8 cellular contexts compared by ENCODE assay signal in the genomic region with DNA sequence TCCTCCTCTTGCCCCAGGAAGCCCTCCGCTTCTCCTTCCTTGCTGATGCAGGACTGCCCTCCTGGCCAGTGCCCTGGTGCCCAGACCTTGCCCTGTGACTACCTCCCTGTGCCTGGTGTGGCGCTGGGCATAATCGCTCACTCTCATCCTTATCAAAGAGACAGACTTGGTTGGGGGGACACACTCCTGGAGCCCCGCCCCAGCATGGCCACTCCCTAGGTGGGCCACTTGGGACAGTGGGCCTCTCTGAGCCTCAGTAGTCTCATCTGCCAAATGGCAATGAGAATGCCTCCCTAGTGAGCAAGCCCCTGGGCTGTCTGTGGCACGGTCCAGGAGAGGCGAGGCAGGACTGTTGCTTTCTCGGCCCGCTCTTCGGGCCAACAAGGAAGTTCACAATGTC.
"Had no signal": no experiment of that assay in that cellular context is flagged by ENCODE, and none has a peak within 500 bp of the region (broad histone marks: within the 10 kb centered on the region; RNA-seq: fewer than 3 reads in every experiment).

No MANE protein-coding gene starts in this region.

- ATAC-seq: HCT116, K562 had no signal

- H3K9me3 Mint-ChIP-seq: HFFc6 had no signal

- H3K4me1 ChIP-seq: HAP-1 had no signal

- H3K9me3 ChIP-seq: HAP-1 had no signal

- H2AFZ ChIP-seq: GM23248 had no signal

- H3K27ac ChIP-seq: GM23248 had no signal

- H3K36me3 ChIP-seq: HAP-1 had no signal

- DNase-seq: GM23248, GOT3, H7, HFFc6, IMR-90 had no signal

- H3K4me3 Mint-ChIP-seq: HFFc6 had no signal

- H3K9ac ChIP-seq: GM23248 had no signal

- H3K4me3 ChIP-seq: GM23248, HAP-1, K562 had no signal

- H3K27ac Mint-ChIP-seq: HFFc6 had no signal
